Comparison of ENCODE assay signal across 1 cellular context in genomic region chr18:46324556-46324955, GRCh38.
TF ChIP-seq lines count a peak whose summit lies in the region.

No MANE protein-coding gene starts in this region.

TF ChIP-seq in HCT116, 20 proteins besides CTCF, POLR2A, EP300 and RAD21 (continued from another document):
- TF ChIP-seq REST (IDR thresholded peaks at IDR 0.05; ENCODE audit: low read depth) (no peak), CBX3 (IDR thresholded peaks at IDR 0.05; ENCODE audit: low read depth) (peak; percentile 37; the same call in 1 of the 2 replicates), ATF3 (IDR thresholded peaks at IDR 0.05) (no peak), SP1 (IDR thresholded peaks at IDR 0.05; ENCODE audit: low read depth) (peak; percentile 64)
